In the genomic region with DNA sequence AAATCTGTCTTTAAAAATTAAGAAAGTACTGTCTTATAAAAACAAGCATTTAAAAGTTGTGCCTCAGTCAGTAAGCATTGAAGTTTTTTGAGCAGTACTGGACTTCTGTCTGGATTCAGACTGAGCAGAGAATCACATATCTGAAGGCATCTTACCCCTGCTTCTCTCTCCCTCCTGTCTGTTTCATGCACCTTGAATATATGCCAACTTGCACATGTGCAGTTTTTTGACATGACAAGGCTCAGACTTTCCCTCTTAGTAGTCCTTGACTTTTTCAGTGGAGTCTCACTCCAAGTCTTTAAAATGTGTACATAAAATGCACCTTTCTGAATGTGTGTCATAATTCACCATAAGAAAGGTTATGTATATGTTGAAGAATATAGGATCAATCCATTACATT, we compare ENCODE assay signal across 17 cellular contexts. TPM values are rescaled to one million over a fixed set of nuclear protein-coding genes. Genes with fewer than 3 reads are reported as not detected.
DNase-seq lines count a peak whose midpoint lies in the region; ATAC-seq, FAIRE-seq and TF ChIP-seq lines count a peak whose summit lies in the region.
"Had no signal": no experiment of that assay in that cellular context is flagged by ENCODE, and none has a peak within 500 bp of the region (broad histone marks: within the 10 kb centered on the region; RNA-seq: fewer than 3 reads in every experiment).

No MANE protein-coding gene starts in this region.

- no peaks in the 10 kb centered on the region for H3K27me3 ChIP-seq in OCI-LY3 (ENCODE audit: low read depth, low read length)
- no peaks in the 10 kb centered on the region for H3K27me3 ChIP-seq in K562 (ENCODE audit: control insufficient read depth in 2 of 2, insufficient read depth in 2 of 2, low read length in 2 of 2)
- H3K27me3 ChIP-seq in thyroid gland: no peaks in the 10 kb centered on the region

- no peak for TF ChIP-seq EP300 in K562 (IDR thresholded peaks at IDR 0.05; ENCODE audit: low read length)

- FAIRE-seq in K562 (lab: Jason Lieb, UNC): no peak

- in situ Hi-C loops in K562 (cut with MboI): loop anchor here (5.0 to 10.0 kb wide), 2 partner anchors 382 to 946 kb away; no protein-coding TSS in a partner anchor

- 0 out of 3 replicates have a peak, but pooled peaks have one; percentile 17 for ATAC-seq in K562
- ATAC-seq in stimulated activated effector memory CD8-positive, alpha-beta T cell treated with anti-CD3 and anti-CD28 coated beads, Interleukin-12 subunit alpha, Interleukin-12 subunit beta, amount 100 ng/mL, for 72 hours: no peak
- no peak for ATAC-seq in activated CD8-positive, alpha-beta memory T cell treated with anti-CD3 and anti-CD28 coated beads, Interleukin-2, amount 10 ng/mL, durations not matched to agents 7 days and 5 days
- ATAC-seq: CD8-positive, alpha-beta T cell; effector memory CD8-positive, alpha-beta T cell; PC-3 had no signal

- peaks cover 29% of the 10 kb centered on the region for H3K4me1 Mint-ChIP-seq in stimulated activated effector memory CD8-positive, alpha-beta T cell treated with anti-CD3 and anti-CD28 coated beads, Interleukin-12 subunit alpha, Interleukin-12 subunit beta, amount 100 ng/mL, for 72 hours
- H3K4me1 Mint-ChIP-seq in activated CD8-positive, alpha-beta memory T cell treated with anti-CD3 and anti-CD28 coated beads, Interleukin-2, amount 10 ng/mL, durations not matched to agents 7 days and 5 days: peaks cover 14% of the 10 kb centered on the region

- no peaks in the 10 kb centered on the region for H3K9me3 ChIP-seq in OCI-LY3 (ENCODE audit: insufficient read depth, low read length)
- no peaks in the 10 kb centered on the region for H3K9me3 ChIP-seq in K562 (replicated peaks; ENCODE audit: control insufficient read depth, insufficient read depth, low read depth, low read length)
- no peaks in the 10 kb centered on the region for H3K9me3 ChIP-seq in thyroid gland

- intact Hi-C loops in K562 (cut with micrococcal nuclease): no loop called here
- intact Hi-C loops in thyroid gland (cut with DNase I): no loop called here

- TF ChIP-seq RAD21 in K562 (CRISPR knock-in tag; conservative IDR thresholded peaks at IDR 0.05 in 1 of 2, IDR thresholded peaks at IDR 0.05 in 1 of 2): no peak

- no peaks in the 10 kb centered on the region for H3K9me3 Mint-ChIP-seq in stimulated activated effector memory CD8-positive, alpha-beta T cell treated with anti-CD3 and anti-CD28 coated beads, Interleukin-12 subunit alpha, Interleukin-12 subunit beta, amount 100 ng/mL, for 72 hours
- H3K9me3 Mint-ChIP-seq in activated CD8-positive, alpha-beta memory T cell treated with anti-CD3 and anti-CD28 coated beads, Interleukin-2, amount 10 ng/mL, durations not matched to agents 7 days and 5 days (ENCODE audit: low read depth): no peaks in the 10 kb centered on the region
- H3K9me3 Mint-ChIP-seq: activated T-helper 1 cell treated with anti-CD3 and anti-CD28 coated beads, Interleukin-12 subunit alpha, Interleukin-12 subunit beta, Interleukin-2, Interleukin-4 antibody, amounts not matched to agents 30 ng/mL and 10 ng/mL and 1 ng/mL, durations not matched to agents 14 hours and 24 hours and 36 hours; CD8-positive, alpha-beta T cell; effector memory CD8-positive, alpha-beta T cell; memory B cell; stimulated activated naive CD8-positive, alpha-beta T cell treated with anti-CD3 and anti-CD28 coated beads, Interleukin-15, Interleukin-2, amounts not matched to agents 100 ng/mL and 50 ng/mL, for 24 hours had no signal

- DNase-seq in K562 (ENCODE audit: extremely low read depth in 1 of 4, low spot score in 3 of 4) (peak in 1 of 4 experiments; percentile 14), myocyte (ENCODE audit: low read depth) (peak; percentile 20), thyroid gland (no peak), hepatic stellate cell (ENCODE audit: low spot score) (no peak)
- DNase-seq in stimulated activated effector memory CD8-positive, alpha-beta T cell treated with anti-CD3 and anti-CD28 coated beads, Interleukin-12 subunit alpha, Interleukin-12 subunit beta, amount 100 ng/mL, for 72 hours (ENCODE audit: low spot score in 2 of 2): no peak
- no peak for DNase-seq in activated CD8-positive, alpha-beta memory T cell treated with anti-CD3 and anti-CD28 coated beads, Interleukin-2, amount 10 ng/mL, durations not matched to agents 7 days and 5 days
- DNase-seq: activated CD4-positive, alpha-beta T cell treated with anti-CD3 and anti-CD28 coated beads, Interleukin-2, amount 50 U/mL, for 1 hour; CD8-positive, alpha-beta T cell; effector memory CD8-positive, alpha-beta T cell; NCI-H1105 treated with DMSO at 0.1 percent for 48 hours; NCI-H345; PC-3; T-helper 2 cell had no signal

- peak overlapping the region; percentile 49; the same call in 1 of the 2 replicates for H3K4me2 ChIP-seq in OCI-LY3 (ENCODE audit: low read length)
- H3K4me2 ChIP-seq in K562 (ENCODE audit: insufficient read depth, low read length): peak overlapping the region; percentile 61; the same call in 1 of the 2 replicates

- POLR2A ChIA-PET in K562 (lab: Yijun Ruan, JAX): no interaction called here

- no peak overlapping the region for H3K27ac ChIP-seq in OCI-LY3 (ENCODE audit: low read length)
- H3K27ac ChIP-seq in K562 (ENCODE audit: extremely low read depth, low read depth, low read length): no peak overlapping the region
- H3K27ac ChIP-seq in thyroid gland: peak overlapping the region; percentile 46 to 88 (median 81)

- H3K79me2 ChIP-seq in OCI-LY3 (ENCODE audit: low read length): peaks cover 61% of the 10 kb centered on the region
- H3K79me2 ChIP-seq in K562 (ENCODE audit: control insufficient read depth, insufficient read depth, low read length): peaks cover 45% of the 10 kb centered on the region

- H4K20me1 ChIP-seq in OCI-LY3 (ENCODE audit: insufficient read depth, low read length) (peaks cover 48% of the 10 kb centered on the region), K562 (replicated peaks; ENCODE audit: control insufficient read depth, insufficient read depth, low read length) (no peaks in the 10 kb centered on the region)

- no peak overlapping the region for H3K4me3 Mint-ChIP-seq in stimulated activated effector memory CD8-positive, alpha-beta T cell treated with anti-CD3 and anti-CD28 coated beads, Interleukin-12 subunit alpha, Interleukin-12 subunit beta, amount 100 ng/mL, for 72 hours
- no peak overlapping the region for H3K4me3 Mint-ChIP-seq in activated CD8-positive, alpha-beta memory T cell treated with anti-CD3 and anti-CD28 coated beads, Interleukin-2, amount 10 ng/mL, durations not matched to agents 7 days and 5 days
- H3K4me3 Mint-ChIP-seq: activated T-helper 1 cell treated with anti-CD3 and anti-CD28 coated beads, Interleukin-12 subunit alpha, Interleukin-12 subunit beta, Interleukin-2, Interleukin-4 antibody, amounts not matched to agents 30 ng/mL and 10 ng/mL and 1 ng/mL, durations not matched to agents 14 hours and 24 hours and 36 hours; CD8-positive, alpha-beta T cell; effector memory CD8-positive, alpha-beta T cell; memory B cell; stimulated activated naive CD8-positive, alpha-beta T cell treated with anti-CD3 and anti-CD28 coated beads, Interleukin-15, Interleukin-2, amounts not matched to agents 100 ng/mL and 50 ng/mL, for 24 hours had no signal

- CTCF ChIA-PET in K562 (lab: Yijun Ruan, JAX; ENCODE audit: low intra/inter-chr PET ratio): no interaction called here
- CTCF ChIA-PET in activated CD8-positive, alpha-beta memory T cell treated with anti-CD3 and anti-CD28 coated beads, Interleukin-2, amount 10 ng/mL, durations not matched to agents 7 days and 5 days (lab: Charles Lee): no interaction called here

- no TSS peak for BruUV-seq in K562 (replicated peaks; lab: Mats Ljungman, UMichigan)

- H3K9ac ChIP-seq in OCI-LY3 (ENCODE audit: low read length) (no peak overlapping the region), K562 (ENCODE audit: insufficient read depth in 1 of 2, low read depth in 2 of 2, low read length in 2 of 2) (no peak overlapping the region)

- H3K4me3 ChIP-seq in OCI-LY3 (ENCODE audit: low read length): no peak overlapping the region
- no peak overlapping the region for H3K4me3 ChIP-seq in K562
- H3K4me3 ChIP-seq in thyroid gland (replicated peaks in 1 of 3): no peak overlapping the region

- no peaks in the 10 kb centered on the region for H3K36me3 ChIP-seq in OCI-LY3 (replicated peaks; ENCODE audit: low read depth, low read length)
- no peaks in the 10 kb centered on the region for H3K36me3 ChIP-seq in K562 (ENCODE audit: control insufficient read depth, insufficient read depth, low read length)
- H3K36me3 ChIP-seq in thyroid gland: no peaks in the 10 kb centered on the region

- no peak for TF ChIP-seq POLR2A in K562 (conservative IDR thresholded peaks at IDR 0.05)
- TF ChIP-seq POLR2A in thyroid gland (IDR thresholded peaks at IDR 0.05): no peak

- no peaks in the 10 kb centered on the region for H3K36me3 Mint-ChIP-seq in stimulated activated effector memory CD8-positive, alpha-beta T cell treated with anti-CD3 and anti-CD28 coated beads, Interleukin-12 subunit alpha, Interleukin-12 subunit beta, amount 100 ng/mL, for 72 hours
- H3K36me3 Mint-ChIP-seq in activated CD8-positive, alpha-beta memory T cell treated with anti-CD3 and anti-CD28 coated beads, Interleukin-2, amount 10 ng/mL, durations not matched to agents 7 days and 5 days: peaks cover 8% of the 10 kb centered on the region

- H3K27ac Mint-ChIP-seq in stimulated activated effector memory CD8-positive, alpha-beta T cell treated with anti-CD3 and anti-CD28 coated beads, Interleukin-12 subunit alpha, Interleukin-12 subunit beta, amount 100 ng/mL, for 72 hours: no peak overlapping the region
- no peak overlapping the region for H3K27ac Mint-ChIP-seq in activated CD8-positive, alpha-beta memory T cell treated with anti-CD3 and anti-CD28 coated beads, Interleukin-2, amount 10 ng/mL, durations not matched to agents 7 days and 5 days
- H3K27ac Mint-ChIP-seq: activated T-helper 1 cell treated with anti-CD3 and anti-CD28 coated beads, Interleukin-12 subunit alpha, Interleukin-12 subunit beta, Interleukin-2, Interleukin-4 antibody, amounts not matched to agents 30 ng/mL and 10 ng/mL and 1 ng/mL, durations not matched to agents 14 hours and 24 hours and 36 hours; CD8-positive, alpha-beta T cell; memory B cell; stimulated activated naive CD8-positive, alpha-beta T cell treated with anti-CD3 and anti-CD28 coated beads, Interleukin-15, Interleukin-2, amounts not matched to agents 100 ng/mL and 50 ng/mL, for 24 hours had no signal

- no peaks in the 10 kb centered on the region for H3K9me1 ChIP-seq in K562 (ENCODE audit: control insufficient read depth, insufficient read depth, low read length)

- no peaks in the 10 kb centered on the region for H3K27me3 Mint-ChIP-seq in activated CD8-positive, alpha-beta memory T cell treated with anti-CD3 and anti-CD28 coated beads, Interleukin-2, amount 10 ng/mL, durations not matched to agents 7 days and 5 days
- H3K27me3 Mint-ChIP-seq: effector memory CD8-positive, alpha-beta T cell; memory B cell; stimulated activated naive CD8-positive, alpha-beta T cell treated with anti-CD3 and anti-CD28 coated beads, Interleukin-15, Interleukin-2, amounts not matched to agents 100 ng/mL and 50 ng/mL, for 24 hours had no signal

- TF ChIP-seq CTCF in OCI-LY3 (IDR thresholded peaks at IDR 0.05; ENCODE audit: low read depth, low read length): no peak
- no peak for TF ChIP-seq CTCF in K562 (IDR thresholded peaks at IDR 0.05 in 2 of 3, conservative IDR thresholded peaks at IDR 0.05 in 1 of 3; ENCODE audit: insufficient read depth in 2 of 3, low read depth in 1 of 3, low read length in 3 of 3)
- TF ChIP-seq CTCF in thyroid gland (IDR thresholded peaks at IDR 0.05): no peak

- H2AFZ ChIP-seq in OCI-LY3 (ENCODE audit: low read depth, low read length) (no peak overlapping the region), K562 (ENCODE audit: low read depth, low read length) (no peak overlapping the region)

- H3K4me1 ChIP-seq in OCI-LY3 (ENCODE audit: low read length): peaks cover 24% of the 10 kb centered on the region
- peaks cover 0 to 16% of the 10 kb centered on the region in 2 experiments; a peak in 3 of 5 replicates for H3K4me1 ChIP-seq in K562 (replicated peaks in 1 of 2; ENCODE audit: control insufficient read depth in 2 of 2, insufficient read depth in 2 of 2, low read length in 2 of 2)
- H3K4me1 ChIP-seq in thyroid gland: peaks cover 62 to 73% of the 10 kb centered on the region in 2 donors

RNA-seq across cellular contexts. Expression of a gene that starts 19.8 kb away (rescaled TPM):
- 26.8 and 55.2 TPM in 2 replicates for total RNA-seq in K562 (2011; cell fraction: chromatin; rRNA removed; ENCODE audit: low replicate concordance)
- 14.2 and 18.8 TPM in 2 replicates for total RNA-seq in K562 (2011; cell fraction: nucleolus; rRNA removed)
- total RNA-seq in K562 (2011; cell fraction: nucleoplasm; rRNA removed): 20.5 and 27.3 TPM in 2 replicates
- total RNA-seq in K562 (2014; rRNA removed) (11.5 and 15.4 TPM in 2 replicates), K562 (2014; rRNA removed; fragmentation: Illumina TruSeq; extraction: Trizol) (17.6 and 19.4 TPM in 2 replicates), K562 (2015; rRNA removed; fragmentation: Illumina TruSeq; extraction: Trizol) (19.2 and 20.3 TPM in 2 replicates), K562 (2021) (26.0 and 27.9 TPM in 2 replicates), myocyte (25.2 and 29.2 TPM in 2 replicates), thyroid gland (100 to 1,000 TPM in 1 of 4 donors, 10 to 100 TPM in 3; 65.2 to 102 (median 69.2) TPM)
- polyA plus RNA-seq in K562 (2011; rRNA removed) (13.0 and 15.8 TPM in 2 replicates), K562 (2014; fragmentation: Illumina TruSeq; extraction: Trizol) (11.7 and 14.5 TPM in 2 replicates), K562 (2014; fragmentation: Nextera tagmentation; extraction: Ambion mirVana) (1 to 10 TPM; 1.4 to 2.6 TPM), K562 (2014; rRNA removed) (9.1 and 9.8 TPM in 2 replicates)
- 9.1 and 9.5 TPM in 2 replicates for polyA plus RNA-seq in K562 (2011; cell fraction: cytosol; rRNA removed)
- polyA plus RNA-seq in K562 (2011; cell fraction: nucleus; rRNA removed): 15.3 and 16.7 TPM in 2 replicates
- 11.1 and 12.7 TPM in 2 replicates for polyA plus RNA-seq in K562 (2012)
- 35.3 and 44.3 TPM in 2 replicates for polyA minus RNA-seq in K562 (2011; rRNA and poly(A)+ RNA removed)
- polyA minus RNA-seq in K562 (2011; cell fraction: cytosol; rRNA and poly(A)+ RNA removed): 14.5 and 16.0 TPM in 2 replicates
- 11.0 and 24.5 TPM in 2 replicates for polyA minus RNA-seq in K562 (2011; cell fraction: nucleus; rRNA and poly(A)+ RNA removed)
- polyA plus RNA-seq in myocyte (2012): 20.5 TPM
- 10 to 100 TPM; 55.3 to 57.4 TPM for total RNA-seq in activated CD8-positive, alpha-beta memory T cell treated with anti-CD3 and anti-CD28 coated beads, Interleukin-2, amount 10 ng/mL, durations not matched to agents 7 days and 5 days

RNA-seq across cellular contexts. Expression of a gene that starts 45.6 kb away (rescaled TPM):
- 0.84 and 2.9 TPM in 2 replicates for total RNA-seq in K562 (2011; cell fraction: chromatin; rRNA removed; ENCODE audit: low replicate concordance)
- 0.26 and 1.3 TPM in 2 replicates for total RNA-seq in K562 (2011; cell fraction: nucleolus; rRNA removed)
- 0.44 and 0.84 TPM in 2 replicates for total RNA-seq in K562 (2011; cell fraction: nucleoplasm; rRNA removed)
- 0.16 TPM in 1 of 2 replicates, not detected in the other for total RNA-seq in K562 (2014; rRNA removed)
- total RNA-seq in K562 (2014; rRNA removed; fragmentation: Illumina TruSeq; extraction: Trizol): not detected in 2 replicates
- 0.19 and 0.69 TPM in 2 replicates for total RNA-seq in K562 (2015; rRNA removed; fragmentation: Illumina TruSeq; extraction: Trizol)
- total RNA-seq in K562 (2021): 0.18 and 0.81 TPM in 2 replicates
- 0.07 and 0.26 TPM in 2 replicates for polyA plus RNA-seq in K562 (2011; rRNA removed)
- polyA plus RNA-seq in K562 (2011; cell fraction: cytosol; rRNA removed): 0.40 and 3.1 TPM in 2 replicates
- polyA plus RNA-seq in K562 (2011; cell fraction: nucleus; rRNA removed): 3.7 and 14.6 TPM in 2 replicates
- polyA plus RNA-seq in K562 (2012): 1.4 and 2.3 TPM in 2 replicates
- 0.46 and 0.58 TPM in 2 replicates for polyA plus RNA-seq in K562 (2014; fragmentation: Illumina TruSeq; extraction: Trizol)
- polyA plus RNA-seq in K562 (2014; fragmentation: Nextera tagmentation; extraction: Ambion mirVana): not detected
- 0.17 and 0.46 TPM in 2 replicates for polyA plus RNA-seq in K562 (2014; rRNA removed)
- 0.42 TPM in 1 of 2 replicates, not detected in the other for polyA minus RNA-seq in K562 (2011; rRNA and poly(A)+ RNA removed)
- polyA minus RNA-seq in K562 (2011; cell fraction: cytosol; rRNA and poly(A)+ RNA removed): not detected in 2 replicates
- polyA minus RNA-seq in K562 (2011; cell fraction: nucleus; rRNA and poly(A)+ RNA removed): 0.54 and 0.67 TPM in 2 replicates
- 20.5 and 30.7 TPM in 2 replicates for total RNA-seq in myocyte
- polyA plus RNA-seq in myocyte (2012): 16.2 TPM
- 10 to 100 TPM; 59.0 to 99.3 (median 86.3) TPM for total RNA-seq in thyroid gland
- total RNA-seq in activated CD8-positive, alpha-beta memory T cell treated with anti-CD3 and anti-CD28 coated beads, Interleukin-2, amount 10 ng/mL, durations not matched to agents 7 days and 5 days: under 1 TPM in 1 of 2 experiments, not detected in 1; 0.40 TPM
- total RNA-seq: activated T-helper 1 cell treated with anti-CD3 and anti-CD28 coated beads, Interleukin-12 subunit alpha, Interleukin-12 subunit beta, Interleukin-2, Interleukin-4 antibody, amounts not matched to agents 30 ng/mL and 10 ng/mL and 1 ng/mL, durations not matched to agents 14 hours and 24 hours and 36 hours; CD8-positive, alpha-beta T cell had no signal

Comparison
In these comparisons a context has a peak if more than half of its experiments do, and no peak if none do; other contexts are left out.
1. H3K27ac ChIP-seq: peak in thyroid gland (3 of 3); none in OCI-LY3 (single experiment) and K562 (single experiment).